In genomic region chrX:152641996-152642395, GRCh38 we compare ENCODE assay signal across 8 cellular contexts. TPM values are rescaled to one million over a fixed set of nuclear protein-coding genes. Genes with fewer than 3 reads are reported as not detected.
DNase-seq lines count a peak whose midpoint lies in the region; ATAC-seq and TF ChIP-seq lines count a peak whose summit lies in the region.
"Had no signal": no experiment of that assay in that cellular context is flagged by ENCODE, and none has a peak within 500 bp of the region (broad histone marks: within the 10 kb centered on the region; RNA-seq: fewer than 3 reads in every experiment).

No MANE protein-coding gene starts in this region.

- H3K23ac ChIP-seq in IMR-90 (ENCODE audit: low read depth, low read length), result no peak overlapping the region

- TF ChIP-seq RAD21 in IMR-90 (IDR thresholded peaks at IDR 0.05; ENCODE audit: low read length), result no peak
- peak; percentile 62 for TF ChIP-seq RAD21 in neural cell (conservative IDR thresholded peaks at IDR 0.05)

- H3F3A ChIP-seq in neural cell (ENCODE audit: insufficient read depth, low read length, poor library complexity, severe bottlenecking), result no peaks in the 10 kb centered on the region

- H3K4me2 ChIP-seq in IMR-90 (ENCODE audit: low read depth, low read length) (no peak overlapping the region), neural cell (ENCODE audit: low read length) (no peak overlapping the region)

- TF ChIP-seq POLR2A in IMR-90 (IDR thresholded peaks at IDR 0.05; ENCODE audit: low read depth, low read length) (no peak), gastrocnemius medialis (IDR thresholded peaks at IDR 0.05) (no peak)

- no peaks in the 10 kb centered on the region; the same call in 1 of the 2 replicates for H3K27me3 ChIP-seq in IMR-90 (ENCODE audit: control insufficient read depth, insufficient read depth, low read length)
- peaks cover 7% of the 10 kb centered on the region for H3K27me3 ChIP-seq in neural cell (ENCODE audit: insufficient read depth, low read depth, low read length)
- peaks cover 0 to 8% (median 8%) of the 10 kb centered on the region in 3 donors for H3K27me3 ChIP-seq in gastrocnemius medialis

- in situ Hi-C loops in IMR-90 (cut with MboI; ENCODE audit: low sequenced_read_pairs), result loop anchor here (25.0 kb wide), 1 partner anchor 880 kb away; no protein-coding TSS in a partner anchor
- in situ Hi-C loops in gastrocnemius medialis (cut with MboI; ENCODE audit: low sequenced_read_pairs in 4 of 4), result loop anchor here in 2 of 4 donors (25.0 kb wide), 1 partner anchor 880 kb away; no protein-coding TSS in a partner anchor

- intact Hi-C loops in IMR-90 (cut with micrococcal nuclease), result loop anchor here (5.0 kb wide), 2 partner anchors 175 to 285 kb away; no protein-coding TSS in a partner anchor
- intact Hi-C loops in gastrocnemius medialis (cut with DNase I; ENCODE audit: low total_unique reads), result no loop called here

- CTCF ChIA-PET in IMR-90 (lab: Yijun Ruan, JAX), result interaction anchor here (1.1 kb wide), 1 partner anchor 9 kb away, joined by 3 read pairs; no protein-coding TSS in a partner anchor

- H3K4ac ChIP-seq in IMR-90 (ENCODE audit: low read depth, low read length), result no peak overlapping the region

- H2BK5ac ChIP-seq in IMR-90 (ENCODE audit: low read depth, low read length, poor library complexity, severe bottlenecking), result no peak overlapping the region

- H4K91ac ChIP-seq in IMR-90 (ENCODE audit: insufficient read depth, low read depth, low read length), result no peak overlapping the region

- H3K14ac ChIP-seq in IMR-90 (replicated peaks; ENCODE audit: low read depth, low read length), result no peak overlapping the region

- H3K4me1 ChIP-seq in IMR-90 (ENCODE audit: control insufficient read depth, insufficient read depth, low read length) (no peaks in the 10 kb centered on the region), gastrocnemius medialis (no peaks in the 10 kb centered on the region)

- no peak overlapping the region for H2AK9ac ChIP-seq in IMR-90 (replicated peaks; ENCODE audit: low read depth, low read length, poor library complexity)

- H2BK20ac ChIP-seq in IMR-90 (ENCODE audit: low read depth, low read length), result no peak overlapping the region

- H2AFZ ChIP-seq in IMR-90 (replicated peaks; ENCODE audit: low read length, poor library complexity) (peak overlapping the region; percentile 48), neural cell (ENCODE audit: low read depth, low read length) (no peak overlapping the region)

- H4K5ac ChIP-seq in IMR-90 (ENCODE audit: low read depth, low read length), result no peak overlapping the region

- H3K18ac ChIP-seq in IMR-90 (ENCODE audit: low read depth, low read length), result no peak overlapping the region

- H3K79me1 ChIP-seq in IMR-90 (ENCODE audit: low read depth in 1 of 2, low read length in 2 of 2), result no peaks in the 10 kb centered on the region

- no peaks in the 10 kb centered on the region for H3K9me2 ChIP-seq in neural cell (ENCODE audit: insufficient read depth, low read length)

- dilution Hi-C loops in IMR-90 (cut with HindIII; ENCODE audit: low sequenced_read_pairs, unreplicated experiment), result no loop called here

- no peaks in the 10 kb centered on the region for H4K20me1 ChIP-seq in IMR-90 (ENCODE audit: insufficient read depth, low read length)
- no peaks in the 10 kb centered on the region for H4K20me1 ChIP-seq in neural cell (ENCODE audit: insufficient read depth)

- TF ChIP-seq EP300 in neural cell (conservative IDR thresholded peaks at IDR 0.05; ENCODE audit: poor library complexity, severe bottlenecking), result no peak

- no peak overlapping the region for H4K8ac ChIP-seq in IMR-90 (ENCODE audit: low read depth in 2 of 2, low read length in 2 of 2)

- no peak for ATAC-seq in IMR-90 (ENCODE audit: low read depth)
- ATAC-seq in gastrocnemius medialis, result no peak

- WGBS in IMR-90 (ENCODE audit: extremely low coverage in 2 of 2, insufficient read length in 1 of 2), 2 experiments, result 33% methylated on average over 2 of the region's 6 CpGs; no CpG with 5 or more reads in 1 of the 2 experiments

- H3K9ac ChIP-seq in IMR-90 (ENCODE audit: low read depth, low read length) (no peak overlapping the region), neural cell (ENCODE audit: low read length) (no peak overlapping the region)

- BruUV-seq in IMR-90 (replicated peaks; lab: Mats Ljungman, UMichigan), result no TSS peak

- H3K36me3 ChIP-seq in IMR-90 (ENCODE audit: control insufficient read depth, insufficient read depth, low read length) (no peaks in the 10 kb centered on the region), neural cell (ENCODE audit: insufficient read depth, low read length) (no peaks in the 10 kb centered on the region), gastrocnemius medialis (no peaks in the 10 kb centered on the region)

- H3K4me3 ChIP-seq in IMR-90 (ENCODE audit: insufficient read depth, low read depth, low read length) (no peak overlapping the region), neural cell (ENCODE audit: low read length) (no peak overlapping the region), gastrocnemius medialis (no peak overlapping the region)

- H3K56ac ChIP-seq in IMR-90 (ENCODE audit: extremely low read depth, insufficient read depth, low read length), result no peak overlapping the region

- H3K27ac ChIP-seq in IMR-90 (ENCODE audit: insufficient read depth, low read length), result no peak overlapping the region
- no peak overlapping the region for H3K27ac ChIP-seq in neural cell (ENCODE audit: low read length)
- no peak overlapping the region for H3K27ac ChIP-seq in gastrocnemius medialis
- H3K27ac ChIP-seq: epithelial cell of prostate had no signal

- H2BK15ac ChIP-seq in IMR-90 (ENCODE audit: low read depth, low read length), result no peak overlapping the region

- DNase-seq in IMR-90, result peak; percentile 1
- peak; percentile 5 for DNase-seq in cerebellar cortex (ENCODE audit: low spot score)
- no peak for DNase-seq in NCI-H774 (lab: John Stamatoyannopoulos, UW)
- DNase-seq in gastrocnemius medialis, result no peak
- DNase-seq in H4 (ENCODE audit: low spot score), result no peak

- TF ChIP-seq CTCF in GM12873 (IDR thresholded peaks at IDR 0.05; ENCODE audit: insufficient read depth, low read depth, low read length, missing control alignments) (peak; percentile 36), IMR-90 (conservative IDR thresholded peaks at IDR 0.05; ENCODE audit: low read depth, low read length) (no peak; the same call in 1 of the 2 replicates), neural cell (IDR thresholded peaks at IDR 0.05; ENCODE audit: poor library complexity, severe bottlenecking) (peak; percentile 53), gastrocnemius medialis (IDR thresholded peaks at IDR 0.05 in 4 of 5, conservative IDR thresholded peaks at IDR 0.05 in 1 of 5) (no peak)

- POLR2A ChIA-PET in IMR-90 (lab: Charles Lee; ENCODE audit: unreplicated experiment), result no interaction called here

- H3K9me3 ChIP-seq in IMR-90 (ENCODE audit: control insufficient read depth, insufficient read depth, low read length) (peaks cover 2% of the 10 kb centered on the region; the same call in 1 of the 2 replicates), neural cell (ENCODE audit: low read length) (no peaks in the 10 kb centered on the region), gastrocnemius medialis (no peaks in the 10 kb centered on the region)

- H2BK120ac ChIP-seq in IMR-90 (ENCODE audit: low read depth, low read length), result no peak overlapping the region

- H2AK5ac ChIP-seq in IMR-90 (ENCODE audit: low read depth, low read length), result no peak overlapping the region

- H3K9me1 ChIP-seq in IMR-90 (ENCODE audit: insufficient read depth, low read length), result no peaks in the 10 kb centered on the region

- H3K79me2 ChIP-seq in neural cell (replicated peaks; ENCODE audit: insufficient read depth, low read length), result no peaks in the 10 kb centered on the region

TF ChIP-seq in IMR-90, 13 proteins besides CTCF, POLR2A, EP300 and RAD21 (continues in another document):
- no peak for TF ChIP-seq USF2 (IDR thresholded peaks at IDR 0.05; ENCODE audit: low read depth, low read length)
- no peak for TF ChIP-seq NFE2L2 (IDR thresholded peaks at IDR 0.05; ENCODE audit: low read depth, low read length)

TF ChIP-seq in neural cell, 6 proteins besides CTCF, POLR2A, EP300 and RAD21:
- peak; percentile 68 for TF ChIP-seq SMC3 (conservative IDR thresholded peaks at IDR 0.05; ENCODE audit: poor library complexity)
- TF ChIP-seq EZH2 (IDR thresholded peaks at IDR 0.05; ENCODE audit: borderline replicate concordance, insufficient read depth, low read length, poor library complexity, severe bottlenecking), result no peak
TF ChIP-seq in neural cell: peak in this region for 1.

RNA-seq across cellular contexts. Expression of gene GABRQ, which starts 4.3 kb away (rescaled TPM):
- under 0.01 TPM in 1 of 2 replicates, not detected in the other for total RNA-seq in IMR-90 (2012; rRNA removed)
- polyA plus RNA-seq in IMR-90 (2012; rRNA removed), result 0.03 TPM in 2 replicates
- polyA plus RNA-seq in IMR-90 (2012; cell fraction: cytosol; rRNA removed), result 0.01 TPM in 2 replicates
- 0.01 and 0.06 TPM in 2 replicates for polyA plus RNA-seq in IMR-90 (2012; cell fraction: nucleus; rRNA removed; ENCODE audit: low replicate concordance)
- polyA plus RNA-seq in neural cell, result 1.0 and 1.2 TPM in 2 replicates
- 3.2 and 4.3 TPM in 2 replicates for polyA minus RNA-seq in neural cell
- total RNA-seq in gastrocnemius medialis, result not detected
- 5.9 and 6.1 TPM in 2 replicates for total RNA-seq in H4 (2014; rRNA removed; shearing (Covaris generic))

RNA-seq across cellular contexts. Expression of gene MAGEA3, which starts 56.6 kb away (rescaled TPM):
- not detected in 2 replicates for total RNA-seq in IMR-90 (2012; rRNA removed)
- polyA plus RNA-seq in IMR-90 (2012; rRNA removed), result not detected in 2 replicates
- not detected in 2 replicates for polyA plus RNA-seq in IMR-90 (2012; cell fraction: cytosol; rRNA removed)
- polyA plus RNA-seq in IMR-90 (2012; cell fraction: nucleus; rRNA removed; ENCODE audit: low replicate concordance), result not detected in 2 replicates
- polyA plus RNA-seq in neural cell, result not detected in 2 replicates
- polyA minus RNA-seq in neural cell, result not detected in 2 replicates
- not detected for total RNA-seq in gastrocnemius medialis
- 15.8 and 18.1 TPM in 2 replicates for total RNA-seq in H4 (2014; rRNA removed; shearing (Covaris generic))

Comparison
In these comparisons a context has a peak if more than half of its experiments do, and no peak if none do; other contexts are left out.
1. CTCF ChIP-seq: peak in GM12873 (single experiment) and neural cell (single experiment); none in IMR-90 (single experiment) and gastrocnemius medialis (0 of 5).
2. DNase-seq: peak in IMR-90 (single experiment) and cerebellar cortex (single experiment); none in NCI-H774 (single experiment), gastrocnemius medialis (0 of 2) and H4 (single experiment).
3. RNA of gene MAGEA3, which starts 56.6 kb away (total RNA-seq): 15.8 to 18.1 TPM in H4; not detected in IMR-90 and not detected in gastrocnemius medialis; every median in the first group is over 10 times any median in the second.